In genomic region chr10:6918305-6918704, GRCh38 we compare ENCODE assay signal across 8 cellular contexts.
DNase-seq lines count a peak whose midpoint lies in the region; ATAC-seq and TF ChIP-seq lines count a peak whose summit lies in the region.

No MANE protein-coding gene starts in this region.

- peak; percentile 58 for TF ChIP-seq CTCF in GM12874 (IDR thresholded peaks at IDR 0.05; ENCODE audit: insufficient read depth, low read depth, low read length)

- H3K4me1 Mint-ChIP-seq in activated T-helper 1 cell treated with anti-CD3 and anti-CD28 coated beads, Interleukin-12 subunit alpha, Interleukin-12 subunit beta, Interleukin-2, Interleukin-4 antibody, amounts not matched to agents 30 ng/mL and 10 ng/mL and 1 ng/mL, durations not matched to agents 14 hours and 24 hours and 36 hours (ENCODE audit: low read depth): peaks cover 22% of the 10 kb centered on the region

- H3K27me3 Mint-ChIP-seq in activated T-helper 1 cell treated with anti-CD3 and anti-CD28 coated beads, Interleukin-12 subunit alpha, Interleukin-12 subunit beta, Interleukin-2, Interleukin-4 antibody, amounts not matched to agents 30 ng/mL and 10 ng/mL and 1 ng/mL, durations not matched to agents 14 hours and 24 hours and 36 hours (ENCODE audit: insufficient read depth): no peaks in the 10 kb centered on the region

- intact Hi-C loops in activated T-helper 1 cell treated with anti-CD3 and anti-CD28 coated beads, Interleukin-12 subunit alpha, Interleukin-12 subunit beta, Interleukin-2, Interleukin-4 antibody, amounts not matched to agents 30 ng/mL and 10 ng/mL and 1 ng/mL, durations not matched to agents 14 hours and 24 hours and 36 hours (cut with micrococcal nuclease): no loop called here

- no peak overlapping the region for H3K4me3 Mint-ChIP-seq in activated T-helper 1 cell treated with anti-CD3 and anti-CD28 coated beads, Interleukin-12 subunit alpha, Interleukin-12 subunit beta, Interleukin-2, Interleukin-4 antibody, amounts not matched to agents 30 ng/mL and 10 ng/mL and 1 ng/mL, durations not matched to agents 14 hours and 24 hours and 36 hours

- H3K9me3 Mint-ChIP-seq in activated T-helper 1 cell treated with anti-CD3 and anti-CD28 coated beads, Interleukin-12 subunit alpha, Interleukin-12 subunit beta, Interleukin-2, Interleukin-4 antibody, amounts not matched to agents 30 ng/mL and 10 ng/mL and 1 ng/mL, durations not matched to agents 14 hours and 24 hours and 36 hours: no peaks in the 10 kb centered on the region

- peak overlapping the region; percentile 0 for H3K27ac Mint-ChIP-seq in activated T-helper 1 cell treated with anti-CD3 and anti-CD28 coated beads, Interleukin-12 subunit alpha, Interleukin-12 subunit beta, Interleukin-2, Interleukin-4 antibody, amounts not matched to agents 30 ng/mL and 10 ng/mL and 1 ng/mL, durations not matched to agents 14 hours and 24 hours and 36 hours

- no peaks in the 10 kb centered on the region for H3K36me3 Mint-ChIP-seq in activated T-helper 1 cell treated with anti-CD3 and anti-CD28 coated beads, Interleukin-12 subunit alpha, Interleukin-12 subunit beta, Interleukin-2, Interleukin-4 antibody, amounts not matched to agents 30 ng/mL and 10 ng/mL and 1 ng/mL, durations not matched to agents 14 hours and 24 hours and 36 hours (ENCODE audit: low read depth)

- ATAC-seq in HG03469 (IDR thresholded peaks at IDR 0.05; ENCODE audit: unreplicated experiment): no peak

- peak; percentile 47 for DNase-seq in NOMO-1 treated with dmso at 0.1 percent for 144 hours (lab: John Stamatoyannopoulos, UW; ENCODE audit: unreplicated experiment)
- peak; percentile 48 for DNase-seq in activated T-helper 1 cell treated with anti-CD3 and anti-CD28 coated beads, Interleukin-12 subunit alpha, Interleukin-12 subunit beta, Interleukin-2, Interleukin-4 antibody, amounts not matched to agents 30 ng/mL and 10 ng/mL and 1 ng/mL, durations not matched to agents 14 hours and 24 hours and 36 hours (ENCODE audit: low spot score)
- DNase-seq in iPS-NIHi7 (ENCODE audit: extremely low spot score): peak; percentile 52
- peak; percentile 36 to 52 for DNase-seq in stimulated activated CD8-positive, alpha-beta memory T cell treated with anti-CD3 and anti-CD28 coated beads, Interleukin-15, amount 100 ng/mL, for 4 hours (ENCODE audit: low read depth in 2 of 2)
- no peak for DNase-seq in kidney glomerular epithelial cell (lab: John Stamatoyannopoulos, UW)
- no peak for DNase-seq in NCI-H2171 (lab: John Stamatoyannopoulos, UW)

Comparison
In these comparisons a context has a peak if more than half of its experiments do, and no peak if none do; other contexts are left out.
1. DNase-seq: peak in NOMO-1 treated with dmso at 0.1 percent for 144 hours (single experiment), activated T-helper 1 cell treated with anti-CD3 and anti-CD28 coated beads, Interleukin-12 subunit alpha, Interleukin-12 subunit beta, Interleukin-2, Interleukin-4 antibody, amounts not matched to agents 30 ng/mL and 10 ng/mL and 1 ng/mL, durations not matched to agents 14 hours and 24 hours and 36 hours (single experiment), iPS-NIHi7 (single experiment) and stimulated activated CD8-positive, alpha-beta memory T cell treated with anti-CD3 and anti-CD28 coated beads, Interleukin-15, amount 100 ng/mL, for 4 hours (2 of 2); none in kidney glomerular epithelial cell (single experiment) and NCI-H2171 (single experiment).